Comparison of ENCODE assay signal across 8 cellular contexts in genomic region chr9:26723486-26723885, GRCh38.
A peak's percentile ranks its signal among the peaks of the same experiment; 100 is the strongest.
DNase-seq lines count a peak whose midpoint lies in the region; ATAC-seq and TF ChIP-seq lines count a peak whose summit lies in the region.

No MANE protein-coding gene starts in this region.

- H4K20me1 ChIP-seq in fibroblast of lung (ENCODE audit: control insufficient read depth, extremely low read depth, insufficient read depth, low read length), result no peaks in the 10 kb centered on the region

- peak; percentile 35 to 37 for TF ChIP-seq CTCF in fibroblast of lung (conservative IDR thresholded peaks at IDR 0.05 in 1 of 2, IDR thresholded peaks at IDR 0.05 in 1 of 2; ENCODE audit: low read depth in 1 of 2, low read length in 2 of 2)

- H3K4me3 ChIP-seq in fibroblast of lung (replicated peaks in 1 of 4; ENCODE audit: control extremely low read depth in 1 of 4, insufficient read depth in 1 of 4, low read depth in 3 of 4, low read length in 4 of 4), result no peak overlapping the region

- H3K4me1 ChIP-seq in fibroblast of lung (ENCODE audit: control insufficient read depth, extremely low read depth, insufficient read depth, low read length), result no peaks in the 10 kb centered on the region

- H2AFZ ChIP-seq in fibroblast of lung (ENCODE audit: low read length), result no peak overlapping the region

- no peak overlapping the region for H3K27ac ChIP-seq in fibroblast of lung (ENCODE audit: insufficient read depth, low read length)

- no peaks in the 10 kb centered on the region for H3K9me3 ChIP-seq in fibroblast of lung (ENCODE audit: control insufficient read depth, insufficient read depth, low read depth, low read length)

- H3K9ac ChIP-seq in fibroblast of lung (ENCODE audit: insufficient read depth, low read length), result no peak overlapping the region

- H3K36me3 ChIP-seq in fibroblast of lung (ENCODE audit: control insufficient read depth, insufficient read depth, low read length), result no peaks in the 10 kb centered on the region

- DNase-seq in stimulated activated CD4-positive, alpha-beta T cell treated with anti-CD3 and anti-CD28 coated beads, Interleukin-12 subunit alpha, Interleukin-12 subunit beta, amount 100 ng/mL, for 24 hours (ENCODE audit: low read depth in 2 of 2), result peak; percentile 1 to 10
- DNase-seq in stimulated activated CD4-positive, alpha-beta T cell treated with anti-CD3 and anti-CD28 coated beads, Interleukin-4, amount 100 ng/mL, for 24 hours, result no peak
- DNase-seq in RKO (ENCODE audit: low spot score) (peak; percentile 16), fibroblast of lung (ENCODE audit: low read depth in 2 of 2) (peak in 1 of 2 donors; percentile 2), NCI-H1417 treated with DMSO at 0.1 percent for 48 hours (lab: John Stamatoyannopoulos, UW) (no peak)
- peak; percentile 21 for DNase-seq in stimulated activated CD4-positive, alpha-beta T cell treated with anti-CD3 and anti-CD28 coated beads, Interleukin-1b, Interleukin-23, amount 100 ng/mL, for 48 hours

- H3K79me2 ChIP-seq in fibroblast of lung (ENCODE audit: control insufficient read depth, insufficient read depth, low read length), result no peaks in the 10 kb centered on the region

- no peak overlapping the region for H3K4me2 ChIP-seq in fibroblast of lung (ENCODE audit: extremely low read depth, insufficient read depth, low read length)

- H3K27me3 ChIP-seq in fibroblast of lung (ENCODE audit: control insufficient read depth, insufficient read depth, low read length), result no peaks in the 10 kb centered on the region

- ATAC-seq in HG02938 (IDR thresholded peaks at IDR 0.05; ENCODE audit: unreplicated experiment) (peak; percentile 64), HG03108 (IDR thresholded peaks at IDR 0.05; ENCODE audit: unreplicated experiment) (no peak)

Comparison
In these comparisons a context has a peak if more than half of its experiments do, and no peak if none do; other contexts are left out.
1. DNase-seq: peak in stimulated activated CD4-positive, alpha-beta T cell treated with anti-CD3 and anti-CD28 coated beads, Interleukin-12 subunit alpha, Interleukin-12 subunit beta, amount 100 ng/mL, for 24 hours (2 of 2), RKO (single experiment) and stimulated activated CD4-positive, alpha-beta T cell treated with anti-CD3 and anti-CD28 coated beads, Interleukin-1b, Interleukin-23, amount 100 ng/mL, for 48 hours (single experiment); none in stimulated activated CD4-positive, alpha-beta T cell treated with anti-CD3 and anti-CD28 coated beads, Interleukin-4, amount 100 ng/mL, for 24 hours (single experiment) and NCI-H1417 treated with DMSO at 0.1 percent for 48 hours (single experiment).